In genomic region chr5:891117-891836, GRCh38 we compare ENCODE assay signal across 8 cellular contexts. TPM values are rescaled to one million over a fixed set of nuclear protein-coding genes. Genes with fewer than 3 reads are reported as not detected.
DNase-seq lines count a peak whose midpoint lies in the region; ATAC-seq, FAIRE-seq and TF ChIP-seq lines count a peak whose summit lies in the region.

No MANE protein-coding gene starts in this region.

- H3K4me3 Mint-ChIP-seq in activated naive CD4-positive, alpha-beta T cell treated with anti-CD3 and anti-CD28 coated beads, Interleukin-2, amount 10 ng/mL, durations not matched to agents 7 days and 5 days, result peak overlapping the region; percentile 85
- peak overlapping the region; percentile 83 for H3K4me3 Mint-ChIP-seq in stimulated activated memory B cell treated with anti-CD40 and anti-IgM and Interleukin-4, amounts not matched to agents 10 μg/mL and 1 μg/mL and 100 μg/mL, for 72 hours

- no peaks in the 10 kb centered on the region for H3K27me3 Mint-ChIP-seq in activated naive CD4-positive, alpha-beta T cell treated with anti-CD3 and anti-CD28 coated beads, Interleukin-2, amount 10 ng/mL, durations not matched to agents 7 days and 5 days
- no peaks in the 10 kb centered on the region for H3K27me3 Mint-ChIP-seq in stimulated activated memory B cell treated with anti-CD40 and anti-IgM and Interleukin-4, amounts not matched to agents 10 μg/mL and 1 μg/mL and 100 μg/mL, for 72 hours

- H3K36me3 Mint-ChIP-seq in activated naive CD4-positive, alpha-beta T cell treated with anti-CD3 and anti-CD28 coated beads, Interleukin-2, amount 10 ng/mL, durations not matched to agents 7 days and 5 days, result peaks cover 65% of the 10 kb centered on the region
- H3K36me3 Mint-ChIP-seq in stimulated activated memory B cell treated with anti-CD40 and anti-IgM and Interleukin-4, amounts not matched to agents 10 μg/mL and 1 μg/mL and 100 μg/mL, for 72 hours, result peaks cover 48% of the 10 kb centered on the region

- TF ChIP-seq CTCF in omental fat pad (IDR thresholded peaks at IDR 0.05), result no peak

- no peak for ATAC-seq in stimulated activated memory B cell treated with anti-CD40 and anti-IgM and Interleukin-4, amounts not matched to agents 10 μg/mL and 1 μg/mL and 100 μg/mL, for 72 hours
- ATAC-seq in omental fat pad (ENCODE audit: low FRiP score) (no peak), HG03108 (IDR thresholded peaks at IDR 0.05; ENCODE audit: unreplicated experiment) (no peak)

- no peak for DNase-seq in activated naive CD4-positive, alpha-beta T cell treated with anti-CD3 and anti-CD28 coated beads, Interleukin-2, amount 10 ng/mL, durations not matched to agents 7 days and 5 days
- no peak for DNase-seq in activated naive CD4-positive, alpha-beta T cell treated with Interleukin-2 at 50 U/mL for 16 hours
- peak; percentile 4 for DNase-seq in T1000 (lab: John Stamatoyannopoulos, UW)
- DNase-seq in omental fat pad (ENCODE audit: low spot score), result no peak
- no peak for DNase-seq in H54 (ENCODE audit: insufficient read length, low spot score)

- H3K9me3 Mint-ChIP-seq in activated naive CD4-positive, alpha-beta T cell treated with anti-CD3 and anti-CD28 coated beads, Interleukin-2, amount 10 ng/mL, durations not matched to agents 7 days and 5 days, result no peaks in the 10 kb centered on the region
- H3K9me3 Mint-ChIP-seq in stimulated activated memory B cell treated with anti-CD40 and anti-IgM and Interleukin-4, amounts not matched to agents 10 μg/mL and 1 μg/mL and 100 μg/mL, for 72 hours, result no peaks in the 10 kb centered on the region

- TF ChIP-seq POLR2A in H54 (IDR thresholded peaks at IDR 0.05; ENCODE audit: low read depth, low read length), result no peak

- H3K27ac Mint-ChIP-seq in activated naive CD4-positive, alpha-beta T cell treated with anti-CD3 and anti-CD28 coated beads, Interleukin-2, amount 10 ng/mL, durations not matched to agents 7 days and 5 days, result peak overlapping the region; percentile 88
- peak overlapping the region; percentile 78 for H3K27ac Mint-ChIP-seq in stimulated activated memory B cell treated with anti-CD40 and anti-IgM and Interleukin-4, amounts not matched to agents 10 μg/mL and 1 μg/mL and 100 μg/mL, for 72 hours

- H3K4me3 ChIP-seq in iPS-11a (ENCODE audit: low read depth, low read length), result peak overlapping the region; percentile 91

- CTCF ChIA-PET in activated naive CD4-positive, alpha-beta T cell treated with anti-CD3 and anti-CD28 coated beads, Interleukin-2, amount 10 ng/mL, durations not matched to agents 7 days and 5 days (lab: Charles Lee), result no interaction called here

- FAIRE-seq in H54 (lab: Jason Lieb, UNC), result no peak

- peaks cover 39% of the 10 kb centered on the region for H3K4me1 Mint-ChIP-seq in activated naive CD4-positive, alpha-beta T cell treated with anti-CD3 and anti-CD28 coated beads, Interleukin-2, amount 10 ng/mL, durations not matched to agents 7 days and 5 days
- H3K4me1 Mint-ChIP-seq in stimulated activated memory B cell treated with anti-CD40 and anti-IgM and Interleukin-4, amounts not matched to agents 10 μg/mL and 1 μg/mL and 100 μg/mL, for 72 hours, result peaks cover 14% of the 10 kb centered on the region

RNA-seq across cellular contexts. Expression of gene BRD9, which starts 1.3 kb away (rescaled TPM):
- total RNA-seq in omental fat pad, result 10 to 100 TPM; 24.0 to 53.2 (median 36.7) TPM

RNA-seq across cellular contexts. Expression of gene TRIP13, which starts 1.4 kb away (rescaled TPM):
- total RNA-seq in omental fat pad, result 1 to 10 TPM in 1 of 4 donors, under 1 TPM in 3; 0.79 to 3.0 (median 0.93) TPM

RNA-seq across cellular contexts. Expression of gene ZDHHC11, which starts 40.5 kb away (rescaled TPM):
- total RNA-seq in omental fat pad, result 1 to 10 TPM; 2.4 to 5.8 (median 4.8) TPM
